Comparison of ENCODE assay signal across 8 cellular contexts in the genomic region with DNA sequence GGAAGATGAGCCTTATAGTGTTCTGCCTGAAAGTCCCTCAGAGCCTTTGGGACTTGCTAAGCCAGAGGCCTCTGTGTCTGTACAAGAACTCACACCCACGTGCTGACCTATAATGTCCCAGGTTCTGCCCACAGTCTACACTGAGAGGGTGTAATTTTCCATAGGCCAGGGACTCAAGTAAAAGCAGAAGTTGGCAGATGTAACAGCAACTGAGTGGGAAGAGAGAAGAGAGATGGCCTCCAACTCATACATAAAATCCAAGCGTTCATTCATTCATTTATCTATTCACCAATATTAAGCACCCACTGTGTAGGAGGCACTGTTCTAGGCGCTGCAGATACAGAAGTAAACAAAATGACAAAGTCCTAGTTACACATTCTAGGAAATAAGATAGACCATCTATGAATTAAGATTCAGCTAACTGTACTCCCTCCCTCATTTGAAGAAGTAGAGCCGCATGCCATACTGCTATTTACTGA. TPM values are rescaled to one million over a fixed set of nuclear protein-coding genes. Genes with fewer than 3 reads are reported as not detected.
DNase-seq lines count a peak whose midpoint lies in the region; ATAC-seq and TF ChIP-seq lines count a peak whose summit lies in the region.

No MANE protein-coding gene starts in this region.

- WGBS in stomach, 5 donors, result 63 to 73% (median 70%) methylated on average over 4 of the region's 4 CpGs

- H3K4me3 Mint-ChIP-seq in endothelial cell (ENCODE audit: unreplicated experiment), result no peak overlapping the region

- intact Hi-C loops in left lung (cut with DNase I) (loop anchor here in 1 of 2 donors (5.0 kb wide), 1 partner anchor 38 kb away; no protein-coding TSS in a partner anchor), stomach (cut with DNase I; ENCODE audit: low total_unique reads) (no loop called here)

- no peak overlapping the region for H3K27ac Mint-ChIP-seq in endothelial cell (ENCODE audit: unreplicated experiment)

- ATAC-seq in GM18505 (IDR thresholded peaks at IDR 0.05; ENCODE audit: unreplicated experiment), result peak; percentile 33
- ATAC-seq in HG02588 (IDR thresholded peaks at IDR 0.05; ENCODE audit: unreplicated experiment), result peak; percentile 34
- ATAC-seq in left lung, result peak; percentile 70

- DNase-seq in NB4 (ENCODE audit: low read depth) (peak; percentile 92), left lung (no peak), stomach (no peak), NCI-H2081 treated with DMSO at 0.1 percent for 48 hours (lab: John Stamatoyannopoulos, UW) (no peak), inferior parietal cortex (ENCODE audit: extremely low spot score) (no peak), endothelial cell (ENCODE audit: low spot score) (no peak)

- TF ChIP-seq CTCF in NB4 (IDR thresholded peaks at IDR 0.05; ENCODE audit: low read depth, low read length), result no peak
- TF ChIP-seq CTCF in left lung (IDR thresholded peaks at IDR 0.05), result no peak
- no peak for TF ChIP-seq CTCF in stomach (IDR thresholded peaks at IDR 0.05)
- no peak for TF ChIP-seq CTCF in endothelial cell (IDR thresholded peaks at IDR 0.05; ENCODE audit: unreplicated experiment)

- H3K4me1 ChIP-seq in left lung, result peaks cover 0 to 56% of the 10 kb centered on the region in 2 donors
- H3K4me1 ChIP-seq in stomach, result peaks cover 3 to 19% (median 8%) of the 10 kb centered on the region in 4 donors

- H3K4me3 ChIP-seq in NB4 (ENCODE audit: low read depth, low read length) (no peak overlapping the region), left lung (no peak overlapping the region), stomach (no peak overlapping the region)

- TF ChIP-seq POLR2A in GM18505 (IDR thresholded peaks at IDR 0.05; ENCODE audit: borderline replicate concordance, extremely low read depth, insufficient read depth, insufficient read length) (no peak), NB4 (IDR thresholded peaks at IDR 0.05; ENCODE audit: extremely low read depth, insufficient read length) (no peak), stomach (IDR thresholded peaks at IDR 0.05) (no peak)

- peak overlapping the region in 1 of 2 donors; percentile 1 for H3K27ac ChIP-seq in left lung
- H3K27ac ChIP-seq in stomach, result peak overlapping the region in 1 of 5 donors; percentile 43

- H3K4me1 Mint-ChIP-seq in endothelial cell (ENCODE audit: unreplicated experiment), result peaks cover 34% of the 10 kb centered on the region

- H3K9me3 ChIP-seq in left lung (no peaks in the 10 kb centered on the region), stomach (no peaks in the 10 kb centered on the region)

- H3K36me3 Mint-ChIP-seq in endothelial cell (ENCODE audit: low read depth, unreplicated experiment), result no peaks in the 10 kb centered on the region

- H3K27me3 ChIP-seq in left lung (no peaks in the 10 kb centered on the region), stomach (no peaks in the 10 kb centered on the region)

- TF ChIP-seq EP300 in stomach (IDR thresholded peaks at IDR 0.05), result no peak

- no peaks in the 10 kb centered on the region for H3K9me3 Mint-ChIP-seq in endothelial cell (ENCODE audit: unreplicated experiment)

- H3K36me3 ChIP-seq in left lung, result no peaks in the 10 kb centered on the region
- no peaks in the 10 kb centered on the region for H3K36me3 ChIP-seq in stomach

- peaks cover 2% of the 10 kb centered on the region for H3K27me3 Mint-ChIP-seq in endothelial cell (ENCODE audit: unreplicated experiment)

RNA-seq across cellular contexts. Expression of a gene that starts 41.7 kb away (rescaled TPM):
- total RNA-seq in left lung (10 to 100 TPM in 1 of 2 donors, 1 to 10 TPM in 1; 9.3 to 14.6 TPM), stomach (10 to 100 TPM in 4 of 5 donors, 1 to 10 TPM in 1; 5.8 to 41.4 (median 17.4) TPM), endothelial cell (ENCODE audit: unreplicated experiment) (18.1 TPM)
- 1 to 10 TPM; 3.9 to 9.0 (median 7.2) TPM for polyA plus RNA-seq in stomach
